In genomic region chr14:75278422-75279152, GRCh38 we compare ENCODE assay signal across 8 cellular contexts. TPM values are rescaled to one million over a fixed set of nuclear protein-coding genes. Genes with fewer than 3 reads are reported as not detected.
DNase-seq lines count a peak whose midpoint lies in the region; ATAC-seq and TF ChIP-seq lines count a peak whose summit lies in the region.

Gene FOS (plus strand): TSS chr14:75278828. CDS start chr14:75278983, 155 bp downstream.

- peak within 1 kb of the TSS; percentile 93 to 100 (median 99) for H3K4me2 ChIP-seq in BLaER1 treated with 17β-estradiol and CSF1 and Interleukin-3, amounts not matched to agents 10 nM and 100 nM

- peak within 1 kb of the TSS; percentile 98 for H3K27ac Mint-ChIP-seq in activated CD4-positive, alpha-beta T cell treated with anti-CD3 and anti-CD28 coated beads, Interleukin-2, amount 10 ng/mL, durations not matched to agents 24 days and 14 days

- H3K9me3 ChIP-seq in BLaER1 treated with 17β-estradiol and CSF1 and Interleukin-3, amounts not matched to agents 10 nM and 100 nM (replicated peaks in 1 of 11), result peaks cover 0 to 24% (median 0%) of the 10 kb centered on the region in 11 experiments; a peak in 7 of 22 replicates

- H3K27me3 Mint-ChIP-seq in activated CD4-positive, alpha-beta T cell treated with anti-CD3 and anti-CD28 coated beads, Interleukin-2, amount 10 ng/mL, durations not matched to agents 24 days and 14 days, result peaks cover 53% of the 10 kb centered on the region

- ATAC-seq in GM19351 (IDR thresholded peaks at IDR 0.05; ENCODE audit: unreplicated experiment) (peak; percentile 81), HG03469 (IDR thresholded peaks at IDR 0.05; ENCODE audit: unreplicated experiment) (peak; percentile 39)

- TF ChIP-seq CTCF in coronary artery (IDR thresholded peaks at IDR 0.05), result no peak

- intact Hi-C loops in activated CD4-positive, alpha-beta T cell treated with anti-CD3 and anti-CD28 coated beads, Interleukin-2, amount 10 ng/mL, durations not matched to agents 24 days and 14 days (cut with micrococcal nuclease), result loop anchor here (1.0 kb wide), 4 partner anchors 16 to 102 kb away; partner anchors contain the start of gene TMED10

- H3K36me3 Mint-ChIP-seq in activated CD4-positive, alpha-beta T cell treated with anti-CD3 and anti-CD28 coated beads, Interleukin-2, amount 10 ng/mL, durations not matched to agents 24 days and 14 days (ENCODE audit: low read depth), result peaks cover 28% of the 10 kb centered on the region

- peaks cover 21 to 39% (median 36%) of the 10 kb centered on the region in 11 experiments for H3K36me3 ChIP-seq in BLaER1 treated with 17β-estradiol and CSF1 and Interleukin-3, amounts not matched to agents 10 nM and 100 nM

- H3K4me3 Mint-ChIP-seq in activated CD4-positive, alpha-beta T cell treated with anti-CD3 and anti-CD28 coated beads, Interleukin-2, amount 10 ng/mL, durations not matched to agents 24 days and 14 days, result peak within 1 kb of the TSS; percentile 88

- DNase-seq in NCI-H526 treated with DMSO at 0.1 percent for 48 hours (lab: John Stamatoyannopoulos, UW) (peak; percentile 82), coronary artery (ENCODE audit: low spot score) (peak; percentile 97), left kidney (ENCODE audit: low read depth, low spot score) (peak; percentile 97)
- DNase-seq in activated CD4-positive, alpha-beta T cell treated with anti-CD3 and anti-CD28 coated beads, Interleukin-2, amount 10 ng/mL, durations not matched to agents 24 days and 14 days, result peak; percentile 97
- peak; percentile 87 for DNase-seq in stimulated activated CD4-positive, alpha-beta T cell treated with anti-CD3 and anti-CD28 coated beads, Interleukin-1b, Interleukin-23, amount 100 ng/mL, for 48 hours

- peaks cover 43 to 87% (median 75%) of the 10 kb centered on the region in 10 experiments for H3K4me1 ChIP-seq in BLaER1 treated with 17β-estradiol and CSF1 and Interleukin-3, amounts not matched to agents 10 nM and 100 nM

- peaks cover 0 to 55% (median 36%) of the 10 kb centered on the region in 11 experiments; a peak in 16 of 22 replicates for H3K27me3 ChIP-seq in BLaER1 treated with 17β-estradiol and CSF1 and Interleukin-3, amounts not matched to agents 10 nM and 100 nM

- no peaks in the 10 kb centered on the region for H3K9me3 Mint-ChIP-seq in activated CD4-positive, alpha-beta T cell treated with anti-CD3 and anti-CD28 coated beads, Interleukin-2, amount 10 ng/mL, durations not matched to agents 24 days and 14 days

- peak within 1 kb of the TSS; percentile 95 to 100 (median 98) for H3K27ac ChIP-seq in BLaER1 treated with 17β-estradiol and CSF1 and Interleukin-3, amounts not matched to agents 10 nM and 100 nM
- peak within 1 kb of the TSS; percentile 100 for H3K27ac ChIP-seq in coronary artery

- H3K4me1 Mint-ChIP-seq in activated CD4-positive, alpha-beta T cell treated with anti-CD3 and anti-CD28 coated beads, Interleukin-2, amount 10 ng/mL, durations not matched to agents 24 days and 14 days, result peaks cover 40% of the 10 kb centered on the region

- H3K9ac ChIP-seq in BLaER1 treated with 17β-estradiol and CSF1 and Interleukin-3, amounts not matched to agents 10 nM and 100 nM, result peak within 1 kb of the TSS; percentile 95 to 100 (median 97)

- peak within 1 kb of the TSS; percentile 78 to 99 (median 98) for H3K4me3 ChIP-seq in BLaER1 treated with 17β-estradiol and CSF1 and Interleukin-3, amounts not matched to agents 10 nM and 100 nM
- H3K4me3 ChIP-seq in coronary artery, result peak within 1 kb of the TSS; percentile 93

- peaks cover 29 to 41% (median 32%) of the 10 kb centered on the region in 11 experiments for H4K20me1 ChIP-seq in BLaER1 treated with 17β-estradiol and CSF1 and Interleukin-3, amounts not matched to agents 10 nM and 100 nM

RNA-seq across cellular contexts. Expression of gene FOS, which starts in this region (rescaled TPM):
- total RNA-seq in activated CD4-positive, alpha-beta T cell treated with anti-CD3 and anti-CD28 coated beads, Interleukin-2, amount 10 ng/mL, durations not matched to agents 24 days and 14 days, result 26.5 and 29.6 TPM in 2 replicates

Comparison
In these comparisons a context has a peak if more than half of its experiments do, and no peak if none do; other contexts are left out.
1. Peak in every context shown above with its lines: DNase-seq, ATAC-seq, H3K4me3 ChIP-seq and H3K27ac ChIP-seq.